Comparison of ENCODE assay signal across 20 cellular contexts in the genomic region with DNA sequence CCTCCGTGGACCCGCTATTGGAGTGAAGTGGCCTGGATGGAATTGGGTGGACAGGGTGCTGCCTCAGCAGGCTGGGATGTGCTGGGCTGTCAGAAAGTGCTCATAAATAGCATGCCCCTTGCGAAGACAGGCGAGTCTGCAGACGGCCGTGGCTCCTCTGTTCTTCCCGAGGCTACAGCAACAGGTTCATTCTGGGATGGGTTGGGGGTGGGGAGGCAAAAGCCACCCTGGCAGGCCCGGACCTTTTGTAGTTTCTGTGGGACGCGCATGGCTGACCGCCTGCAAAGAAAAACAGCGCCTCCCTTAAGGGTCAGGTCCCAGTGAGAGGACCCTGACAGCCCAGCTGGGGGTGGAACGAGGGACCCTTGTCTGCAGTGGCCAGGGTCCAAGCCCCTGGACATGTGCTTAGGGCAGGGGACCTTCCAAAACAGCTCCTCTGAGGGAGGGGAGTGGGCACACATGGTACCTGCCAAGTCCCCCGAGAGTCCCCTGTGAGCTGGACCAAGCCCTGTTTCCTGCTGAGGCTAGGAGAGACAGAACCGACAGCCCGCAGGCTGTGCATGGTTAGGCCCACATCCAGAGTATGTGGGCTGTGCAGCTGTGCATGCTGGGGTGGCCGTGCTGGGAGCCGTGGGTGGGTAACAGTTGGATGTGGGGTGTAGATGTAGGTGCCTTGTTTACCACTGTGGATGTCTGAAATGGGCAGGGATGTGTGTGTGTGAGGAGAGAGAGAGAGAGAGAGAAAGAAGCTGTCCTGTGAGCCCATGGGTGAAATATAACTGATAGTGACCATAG. TPM values are rescaled to one million over a fixed set of nuclear protein-coding genes. Genes with fewer than 3 reads are reported as not detected.
"Had no signal": no experiment of that assay in that cellular context is flagged by ENCODE, and none has a peak within 500 bp of the region (broad histone marks: within the 10 kb centered on the region; RNA-seq: fewer than 3 reads in every experiment).

A gene (plus strand): TSS at position 133 of the 795 bp plus-strand sequence. CDS start 1,539 bp downstream, outside the sequence.

- H3K9me3 ChIP-seq: heart left ventricle, left ventricle myocardium inferior, uterus had no signal

- DNase-seq: activated CD8-positive, alpha-beta memory T cell treated with anti-CD3 and anti-CD28 coated beads, Interleukin-2, amount 10 ng/mL, durations not matched to agents 7 days and 5 days; activated gamma-delta T cell; activated T-cell treated with anti-CD3 and anti-CD28 coated beads, Interleukin-2, amount 50 U/mL, for 24 hours; effector CD4-positive, alpha-beta T cell; heart left ventricle; left ventricle myocardium inferior; stimulated activated CD4-positive, alpha-beta T cell treated with anti-CD3 and anti-CD28 coated beads, Interleukin-2, amount 100 ng/mL, for 24 hours; uterus had no signal

- H3K36me3 Mint-ChIP-seq: activated CD8-positive, alpha-beta memory T cell treated with anti-CD3 and anti-CD28 coated beads, Interleukin-2, amount 10 ng/mL, durations not matched to agents 7 days and 5 days; memory B cell had no signal

- FAIRE-seq: astrocyte, colon, frontal cortex, islet of Langerhans, TTC549 had no signal

- H3K27ac Mint-ChIP-seq: activated CD8-positive, alpha-beta memory T cell treated with anti-CD3 and anti-CD28 coated beads, Interleukin-2, amount 10 ng/mL, durations not matched to agents 7 days and 5 days; activated T-cell treated with anti-CD3 and anti-CD28 coated beads, Interleukin-2, amount 50 U/mL, for 24 hours; memory B cell; stimulated activated naive CD8-positive, alpha-beta T cell treated with anti-CD3 and anti-CD28 coated beads, Interleukin-15, Interleukin-2, amounts not matched to agents 100 ng/mL and 50 ng/mL, for 24 hours had no signal

- ATAC-seq: activated CD8-positive, alpha-beta memory T cell treated with anti-CD3 and anti-CD28 coated beads, Interleukin-2, amount 10 ng/mL, durations not matched to agents 7 days and 5 days; sciatic nerve had no signal

- H3K27me3 Mint-ChIP-seq: activated CD8-positive, alpha-beta memory T cell treated with anti-CD3 and anti-CD28 coated beads, Interleukin-2, amount 10 ng/mL, durations not matched to agents 7 days and 5 days; activated T-cell treated with anti-CD3 and anti-CD28 coated beads, Interleukin-2, amount 50 U/mL, for 24 hours; stimulated activated naive CD8-positive, alpha-beta T cell treated with anti-CD3 and anti-CD28 coated beads, Interleukin-15, Interleukin-2, amounts not matched to agents 100 ng/mL and 50 ng/mL, for 24 hours had no signal

- H3K4me3 ChIP-seq: heart left ventricle, left ventricle myocardium inferior, uterus had no signal

- H3K9me3 Mint-ChIP-seq: activated T-cell treated with anti-CD3 and anti-CD28 coated beads, Interleukin-2, amount 50 U/mL, for 24 hours; memory B cell; stimulated activated naive CD8-positive, alpha-beta T cell treated with anti-CD3 and anti-CD28 coated beads, Interleukin-15, Interleukin-2, amounts not matched to agents 100 ng/mL and 50 ng/mL, for 24 hours had no signal

- H3K27ac ChIP-seq: heart left ventricle, left ventricle myocardium inferior, uterus had no signal

- H3K4me3 Mint-ChIP-seq: activated CD8-positive, alpha-beta memory T cell treated with anti-CD3 and anti-CD28 coated beads, Interleukin-2, amount 10 ng/mL, durations not matched to agents 7 days and 5 days; activated T-cell treated with anti-CD3 and anti-CD28 coated beads, Interleukin-2, amount 50 U/mL, for 24 hours; memory B cell; stimulated activated naive CD8-positive, alpha-beta T cell treated with anti-CD3 and anti-CD28 coated beads, Interleukin-15, Interleukin-2, amounts not matched to agents 100 ng/mL and 50 ng/mL, for 24 hours had no signal

- H3K4me1 ChIP-seq: heart left ventricle, left ventricle myocardium inferior, uterus had no signal

- H3K36me3 ChIP-seq: uterus had no signal

RNA-seq across cellular contexts. Expression of the gene that starts here (rescaled TPM):
- total RNA-seq: frontal cortex; left ventricle myocardium inferior; posterior vena cava; sciatic nerve; T-helper 1 cell treated with Interleukin-12 subunit alpha and Interleukin-12 subunit beta and Interleukin-4 antibody, amounts not matched to agents 30 ng/mL and 1 ng/mL, for 36 hours; temporal lobe; uterus had no signal
- polyA plus RNA-seq: heart left ventricle, neural cell had no signal
